Comparison of ENCODE assay signal across 32 cellular contexts in the genomic region with DNA sequence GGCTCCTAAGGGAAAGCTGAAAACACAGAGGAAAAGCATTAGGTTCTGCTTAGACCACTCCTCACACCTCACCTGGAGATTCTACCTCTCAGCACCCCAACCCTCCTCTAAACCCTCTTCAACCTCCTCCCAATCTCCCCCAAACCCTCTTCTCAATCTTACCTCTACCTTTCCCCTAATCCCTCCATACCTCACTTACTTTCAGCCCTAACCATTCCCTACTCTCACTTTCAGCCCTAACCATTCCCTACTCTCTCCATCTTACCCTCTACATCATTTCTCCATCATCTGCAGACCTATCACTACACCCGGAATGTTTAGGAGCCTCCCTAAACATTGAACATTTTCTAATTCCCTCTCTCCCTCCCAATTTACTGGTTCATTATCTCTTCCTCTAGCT. TPM values are rescaled to one million over a fixed set of nuclear protein-coding genes. Genes with fewer than 3 reads are reported as not detected.
"Had no signal": no experiment of that assay in that cellular context is flagged by ENCODE, and none has a peak within 500 bp of the region (broad histone marks: within the 10 kb centered on the region; RNA-seq: fewer than 3 reads in every experiment).

No MANE protein-coding gene starts in this region.

- DNase-seq: naive thymus-derived CD8-positive, alpha-beta T cell; nephron progenitor cell; nucleus accumbens; ovary; posterior cingulate gyrus; psoas muscle; right cardiac atrium; right lobe of liver; sigmoid colon; small intestine; stimulated activated CD4-positive, alpha-beta T cell treated with anti-CD3 and anti-CD28 coated beads, Interleukin-15, amount 100 ng/mL, for 24 hours; stimulated activated CD4-positive, alpha-beta T cell treated with anti-CD3 and anti-CD28 coated beads, Interleukin-2, amount 100 ng/mL, for 24 hours; stimulated activated CD4-positive, alpha-beta T cell treated with anti-CD3 and anti-CD28 coated beads, Interleukin-2, amount 100 ng/mL, for 48 hours; stimulated activated CD4-positive, alpha-beta T cell treated with anti-CD3 and anti-CD28 coated beads, Interleukin-4, amount 100 ng/mL, for 24 hours; stimulated activated naive B cell treated with anti-CD40 and anti-IgM and Interleukin-4, amounts not matched to agents 10 μg/mL and 1 μg/mL and 100 μg/mL, for 72 hours; stimulated activated naive CD4-positive, alpha-beta T cell treated with Interleukin-2 at 50 U/mL for 16 hours; stomach; thyroid gland; upper lobe of right lung; uterus had no signal

- H3K4me3 ChIP-seq: ovary, psoas muscle, right lobe of liver, sigmoid colon, stomach, thoracic aorta, thyroid gland, tibial nerve, upper lobe of right lung, uterus had no signal

- H3K27ac Mint-ChIP-seq: naive thymus-derived CD8-positive, alpha-beta T cell; nephron progenitor cell; progenitor cell of endocrine pancreas; stimulated activated effector memory CD8-positive, alpha-beta T cell treated with anti-CD3 and anti-CD28 coated beads, Interleukin-12 subunit alpha, Interleukin-12 subunit beta, amount 100 ng/mL, for 72 hours; stimulated activated naive B cell treated with anti-CD40 and anti-IgM and Interleukin-4, amounts not matched to agents 10 μg/mL and 1 μg/mL and 100 μg/mL, for 72 hours; stimulated activated naive CD8-positive, alpha-beta T cell treated with anti-CD3 and anti-CD28 coated beads, Interleukin-15, Interleukin-2, amounts not matched to agents 100 ng/mL and 50 ng/mL, for 24 hours; type B pancreatic cell had no signal

- H3K9ac ChIP-seq: parathyroid adenoma had no signal

- H3K36me3 Mint-ChIP-seq: naive thymus-derived CD8-positive, alpha-beta T cell; natural killer cell treated with Interleukin-12 subunit alpha and Interleukin-12 subunit beta and Interleukin-15 and Interleukin-18, amount 100 ng/mL, for 72 hours; stimulated activated naive B cell treated with anti-CD40 and anti-IgM and Interleukin-4, amounts not matched to agents 10 μg/mL and 1 μg/mL and 100 μg/mL, for 72 hours; type B pancreatic cell had no signal

- H3K9me3 Mint-ChIP-seq: natural killer cell treated with Interleukin-12 subunit alpha and Interleukin-12 subunit beta and Interleukin-15 and Interleukin-18, amount 100 ng/mL, for 72 hours; stimulated activated effector memory CD8-positive, alpha-beta T cell treated with anti-CD3 and anti-CD28 coated beads, Interleukin-12 subunit alpha, Interleukin-12 subunit beta, amount 100 ng/mL, for 72 hours; stimulated activated naive B cell treated with anti-CD40 and anti-IgM and Interleukin-4, amounts not matched to agents 10 μg/mL and 1 μg/mL and 100 μg/mL, for 72 hours; stimulated activated naive CD8-positive, alpha-beta T cell treated with anti-CD3 and anti-CD28 coated beads, Interleukin-15, Interleukin-2, amounts not matched to agents 100 ng/mL and 50 ng/mL, for 24 hours; type B pancreatic cell had no signal

- H3K27ac ChIP-seq: neutrophil, ovary, parathyroid adenoma, psoas muscle, right lobe of liver, sigmoid colon, stomach, thoracic aorta, thyroid gland, tibial nerve, upper lobe of right lung, uterus had no signal

- H3K79me2 ChIP-seq: parathyroid adenoma had no signal

- H2AFZ ChIP-seq: parathyroid adenoma had no signal

- H3K27me3 ChIP-seq: neutrophil, ovary, sigmoid colon, stomach, thyroid gland, upper lobe of right lung, uterus had no signal

- ATAC-seq: naive thymus-derived CD8-positive, alpha-beta T cell; natural killer cell treated with Interleukin-12 subunit alpha and Interleukin-12 subunit beta and Interleukin-15 and Interleukin-18, amount 100 ng/mL, for 72 hours; psoas muscle; right cardiac atrium; right lobe of liver; stimulated activated effector memory CD8-positive, alpha-beta T cell treated with anti-CD3 and anti-CD28 coated beads, Interleukin-12 subunit alpha, Interleukin-12 subunit beta, amount 100 ng/mL, for 72 hours; stimulated activated naive B cell treated with anti-CD40 and anti-IgM and Interleukin-4, amounts not matched to agents 10 μg/mL and 1 μg/mL and 100 μg/mL, for 72 hours; upper lobe of right lung had no signal

- H3K4me3 Mint-ChIP-seq: naive thymus-derived CD8-positive, alpha-beta T cell; natural killer cell treated with Interleukin-12 subunit alpha and Interleukin-12 subunit beta and Interleukin-15 and Interleukin-18, amount 100 ng/mL, for 72 hours; nephron progenitor cell; neural crest cell; stimulated activated effector memory CD8-positive, alpha-beta T cell treated with anti-CD3 and anti-CD28 coated beads, Interleukin-12 subunit alpha, Interleukin-12 subunit beta, amount 100 ng/mL, for 72 hours; stimulated activated naive B cell treated with anti-CD40 and anti-IgM and Interleukin-4, amounts not matched to agents 10 μg/mL and 1 μg/mL and 100 μg/mL, for 72 hours; stimulated activated naive CD8-positive, alpha-beta T cell treated with anti-CD3 and anti-CD28 coated beads, Interleukin-15, Interleukin-2, amounts not matched to agents 100 ng/mL and 50 ng/mL, for 24 hours; type B pancreatic cell had no signal

- H3K4me1 ChIP-seq: parathyroid adenoma, psoas muscle, sigmoid colon, stomach, thyroid gland, tibial nerve, upper lobe of right lung, uterus had no signal

- H3K9me3 ChIP-seq: neutrophil, ovary, psoas muscle, right lobe of liver, sigmoid colon, stomach, thoracic aorta, thyroid gland, tibial nerve, upper lobe of right lung, uterus had no signal

- H3K36me3 ChIP-seq: neutrophil, ovary, right lobe of liver, sigmoid colon, stomach, thoracic aorta, thyroid gland, tibial nerve, upper lobe of right lung, uterus had no signal

- H3K27me3 Mint-ChIP-seq: naive thymus-derived CD8-positive, alpha-beta T cell; progenitor cell of endocrine pancreas; stimulated activated naive CD8-positive, alpha-beta T cell treated with anti-CD3 and anti-CD28 coated beads, Interleukin-15, Interleukin-2, amounts not matched to agents 100 ng/mL and 50 ng/mL, for 24 hours; type B pancreatic cell had no signal

RNA-seq across cellular contexts. Expression of gene RTL3, which starts 3.5 kb away (rescaled TPM):
- total RNA-seq: naive thymus-derived CD8-positive, alpha-beta T cell; neural crest cell; progenitor cell of endocrine pancreas; renal cortical epithelial cell; right lobe of liver; temporal lobe; upper lobe of right lung had no signal
- polyA plus RNA-seq: naive thymus-derived CD8-positive, alpha-beta T cell had no signal
